Comparison of ENCODE assay signal across 21 cellular contexts in the genomic region with DNA sequence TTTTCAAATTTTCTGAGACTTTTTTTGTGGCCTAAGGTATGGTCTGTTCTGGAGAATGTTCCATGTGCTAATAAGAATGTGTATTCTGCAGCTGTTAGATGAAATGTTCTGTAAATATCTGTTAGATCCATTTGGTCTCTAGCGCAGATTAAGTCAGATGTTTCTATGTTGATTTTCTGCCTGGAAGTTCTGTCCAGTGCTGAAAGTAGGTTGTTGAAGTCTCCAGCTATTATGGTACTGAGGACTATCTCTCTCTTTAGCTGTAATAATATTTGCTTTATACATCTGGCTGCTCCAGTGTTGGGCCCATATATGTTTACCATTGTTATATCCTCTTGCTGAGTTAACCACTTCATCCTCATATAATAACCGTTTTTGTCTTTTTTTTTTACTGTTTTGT.
"Had no signal": no experiment of that assay in that cellular context is flagged by ENCODE, and none has a peak within 500 bp of the region (broad histone marks: within the 10 kb centered on the region; RNA-seq: fewer than 3 reads in every experiment).

No MANE protein-coding gene starts in this region.

- ATAC-seq: HepG2, Panc1, PC-3 had no signal

- H3K27ac ChIP-seq: RWPE1 had no signal

- DNase-seq: IMR-90, KBM-7, MV-4-11, NCI-H1048, NCI-H1105, NCI-H1417, NCI-H1436 treated with DMSO at 0.1 percent for 48 hours, NCI-H1694, NCI-H187 treated with DMSO at 0.1 percent for 48 hours, NCI-H2029 treated with DMSO at 0.1 percent for 48 hours, NCI-H2171 treated with DMSO at 0.1 percent for 48 hours, NCI-H345, NCI-H446 treated with DMSO at 0.1 percent for 48 hours, NCI-H524 treated with DMSO at 0.1 percent for 48 hours, NCI-H69, NCI-H774, PC-3, SHP77 had no signal
